ENCODE assay signal across 8 cellular contexts in the genomic region with DNA sequence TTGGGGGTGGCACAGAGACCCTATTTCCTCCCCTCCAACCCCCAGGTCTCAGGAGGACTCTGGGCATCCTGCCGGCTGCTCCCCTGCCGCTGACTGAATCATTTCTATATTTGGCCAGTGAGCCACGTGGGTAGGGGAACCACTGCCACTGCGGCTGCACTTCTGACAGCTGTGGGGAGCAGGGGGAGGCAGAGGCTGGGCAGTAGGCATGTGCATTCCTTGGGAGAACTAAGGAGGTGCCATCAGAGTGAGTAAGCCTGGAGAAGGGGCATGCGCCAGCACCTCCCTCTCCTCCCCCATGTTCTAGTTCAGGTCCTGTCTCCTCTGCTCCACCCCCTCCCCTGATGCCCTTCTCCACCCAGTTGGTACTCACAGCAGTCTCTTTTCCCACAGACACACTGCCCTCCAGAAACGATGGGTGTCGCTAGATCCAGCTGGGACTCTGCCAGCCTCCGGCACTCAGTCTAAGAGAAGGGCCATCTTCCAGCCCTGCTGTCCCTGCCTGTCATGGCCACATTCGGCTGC. TPM values are rescaled to one million over a fixed set of nuclear protein-coding genes. Genes with fewer than 3 reads are reported as not detected.
DNase-seq lines count a peak whose midpoint lies in the region; ATAC-seq, FAIRE-seq and TF ChIP-seq lines count a peak whose summit lies in the region.

No MANE protein-coding gene starts in this region.

- intact Hi-C loops in heart right ventricle (cut with DNase I), result loop anchor here (2.0 to 10.0 kb wide), 9 partner anchors 84 to 307 kb away; partner anchors contain the start of gene ADORA1 (in 5 of the 10)

- H3K27ac ChIP-seq in SJCRH30 (peak overlapping the region; percentile 59), heart right ventricle (peak overlapping the region in 9 of 10 donors; percentile 50 to 89 (median 84))

- H3K36me3 ChIP-seq in SJCRH30, result no peaks in the 10 kb centered on the region
- H3K36me3 ChIP-seq in heart right ventricle, result no peaks in the 10 kb centered on the region

- ATAC-seq in heart right ventricle (peak; percentile 75 to 86 (median 82)), GM19328 (IDR thresholded peaks at IDR 0.05; ENCODE audit: unreplicated experiment) (no peak)

- H3K4me3 ChIP-seq in SJCRH30, result no peak overlapping the region
- H3K4me3 ChIP-seq in heart right ventricle, result peak overlapping the region in 1 of 10 donors; percentile 6

- no peaks in the 10 kb centered on the region for H3K9me3 ChIP-seq in SJCRH30 (replicated peaks)
- H3K9me3 ChIP-seq in heart right ventricle, result no peaks in the 10 kb centered on the region

- no peak for FAIRE-seq in urothelium cell line (lab: Jason Lieb, UNC)

- peak in 3 of 9 donors; percentile 37 to 44 (median 42) for TF ChIP-seq CTCF in heart right ventricle (IDR thresholded peaks at IDR 0.05)

- DNase-seq in AG08395 (ENCODE audit: low spot score) (peak; percentile 93), GOT3 (lab: John Stamatoyannopoulos, UW) (peak; percentile 66), SJCRH30 (peak; percentile 93 to 95), heart right ventricle (peak; percentile 69 to 74), urothelium cell line (ENCODE audit: low spot score) (peak; percentile 87), NCI-H774 (lab: John Stamatoyannopoulos, UW) (no peak)
- no peak for DNase-seq in activated T-cell treated with anti-CD3 and anti-CD28 coated beads, Interleukin-2, amount 50 U/mL, for 48 hours

- peaks cover 57% of the 10 kb centered on the region for H3K4me1 ChIP-seq in SJCRH30
- peaks cover 5 to 77% (median 42%) of the 10 kb centered on the region in 9 donors for H3K4me1 ChIP-seq in heart right ventricle

- H3K27me3 ChIP-seq in SJCRH30, result no peaks in the 10 kb centered on the region
- H3K27me3 ChIP-seq in heart right ventricle, result peaks cover 0 to 6% (median 0%) of the 10 kb centered on the region in 7 donors

- 18 to 25% methylated on average over 9 of the region's 9 CpGs for WGBS in heart right ventricle, 2 donors

RNA-seq across cellular contexts. Expression of gene PPFIA4, which starts 12.0 kb away (rescaled TPM):
- total RNA-seq in SJCRH30 (2014; rRNA removed; shearing (Covaris generic)), result 13.9 and 21.5 TPM in 2 replicates
- 10 to 100 TPM in 9 of 10 donors, 1 to 10 TPM in 1; 9.5 to 60.6 (median 35.2) TPM for total RNA-seq in heart right ventricle
- 10 to 100 TPM in 1 of 2 donors, 1 to 10 TPM in 1; 8.1 to 28.5 TPM for polyA plus RNA-seq in heart right ventricle

RNA-seq across cellular contexts. Expression of gene TMEM183A, which starts 31.1 kb away (rescaled TPM):
- 110 and 121 TPM in 2 replicates for total RNA-seq in SJCRH30 (2014; rRNA removed; shearing (Covaris generic))
- 10 to 100 TPM; 18.2 to 34.2 (median 21.1) TPM for total RNA-seq in heart right ventricle
- polyA plus RNA-seq in heart right ventricle, result 10 to 100 TPM; 11.5 to 38.1 TPM

RNA-seq across cellular contexts. Expression of gene MYOG, which starts 47.5 kb away (rescaled TPM):
- total RNA-seq in SJCRH30 (2014; rRNA removed; shearing (Covaris generic)), result 525 and 538 TPM in 2 replicates
- total RNA-seq in heart right ventricle, result not detected
- under 1 TPM in 1 of 2 donors, not detected in 1; 0.06 TPM for polyA plus RNA-seq in heart right ventricle

Comparison
In these comparisons a context has a peak if more than half of its experiments do, and no peak if none do; other contexts are left out.
1. DNase-seq: peak in AG08395 (single experiment), GOT3 (single experiment), SJCRH30 (2 of 2), heart right ventricle (2 of 2) and urothelium cell line (single experiment); none in NCI-H774 (single experiment) and activated T-cell treated with anti-CD3 and anti-CD28 coated beads, Interleukin-2, amount 50 U/mL, for 48 hours (0 of 2).
2. RNA of gene MYOG, which starts 47.5 kb away (total RNA-seq): 525 to 538 TPM in SJCRH30; not detected in heart right ventricle; every median in the first group is over 100 times any median in the second.